20 cellular contexts compared by ENCODE assay signal in the genomic region with DNA sequence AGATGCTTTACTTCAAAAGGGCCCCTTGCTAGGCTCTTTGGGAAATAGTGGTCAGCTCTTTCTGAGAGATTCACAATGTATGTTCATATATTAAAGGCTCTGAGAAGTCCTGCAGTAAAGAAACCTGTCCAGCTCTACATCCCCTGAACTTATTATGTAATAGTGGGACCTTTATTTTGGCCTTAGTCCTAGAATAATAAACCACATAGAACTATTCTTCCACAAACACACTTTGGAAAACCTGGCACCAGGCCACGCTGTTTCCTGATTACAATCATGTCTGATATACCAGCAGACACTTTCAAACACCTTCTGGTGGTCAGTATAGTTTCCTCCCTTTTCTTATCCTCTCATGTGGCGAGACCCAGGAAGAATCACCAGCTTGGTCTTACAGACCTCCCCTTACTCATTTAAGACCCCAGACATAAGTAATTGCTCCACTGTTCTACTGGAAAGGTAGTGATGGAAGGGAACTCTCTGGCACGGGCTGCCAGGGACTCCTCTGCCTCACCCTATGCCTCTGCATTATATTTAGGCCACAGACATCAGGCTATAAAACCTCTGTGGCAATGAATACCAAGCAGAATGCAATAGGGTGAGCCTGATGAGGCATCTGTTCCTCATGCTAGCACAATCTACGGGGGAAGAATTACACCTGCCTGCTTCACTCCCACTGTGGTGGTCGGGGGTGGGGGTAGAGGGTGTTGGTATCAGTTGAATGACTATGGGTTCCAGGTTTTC. TPM values are rescaled to one million over a fixed set of nuclear protein-coding genes. Genes with fewer than 3 reads are reported as not detected.
A peak's percentile ranks its signal among the peaks of the same experiment; 100 is the strongest.
DNase-seq lines count a peak whose midpoint lies in the region; ATAC-seq, FAIRE-seq and TF ChIP-seq lines count a peak whose summit lies in the region.
"Had no signal": no experiment of that assay in that cellular context is flagged by ENCODE, and none has a peak within 500 bp of the region (broad histone marks: within the 10 kb centered on the region; RNA-seq: fewer than 3 reads in every experiment).

No MANE protein-coding gene starts in this region.

- H3K4me1 ChIP-seq in mammary epithelial cell (ENCODE audit: insufficient read depth, low read length) (no peaks in the 10 kb centered on the region), K562 (replicated peaks in 1 of 2; ENCODE audit: control insufficient read depth in 2 of 2, insufficient read depth in 2 of 2, low read length in 2 of 2) (no peaks in the 10 kb centered on the region), kidney (ENCODE audit: control insufficient read depth in 1 of 2, insufficient read depth in 1 of 2, low read depth in 1 of 2, low read length in 2 of 2) (no peaks in the 10 kb centered on the region), urinary bladder (ENCODE audit: insufficient read depth) (no peaks in the 10 kb centered on the region)
- H3K4me1 ChIP-seq: foreskin keratinocyte had no signal

- TF ChIP-seq POLR2A in K562 (conservative IDR thresholded peaks at IDR 0.05), result no peak

- CTCF ChIA-PET in MCF 10A (lab: Yijun Ruan, JAX), result interaction anchor here (1.3 kb wide), 1 partner anchor 194 kb away, joined by 3 read pairs; no protein-coding TSS in a partner anchor
- CTCF ChIA-PET in mammary epithelial cell (lab: Charles Lee; ENCODE audit: low non-redundant PET), result no interaction called here
- CTCF ChIA-PET in K562 (lab: Yijun Ruan, JAX; ENCODE audit: low intra/inter-chr PET ratio), result no interaction called here
- CTCF ChIA-PET in activated naive CD4-positive, alpha-beta T cell treated with anti-CD3 and anti-CD28 coated beads for 36 hours (lab: Charles Lee), result no interaction called here

- H4K20me1 ChIP-seq in mammary epithelial cell (ENCODE audit: insufficient read depth, low read length) (no peaks in the 10 kb centered on the region), K562 (replicated peaks; ENCODE audit: control insufficient read depth, insufficient read depth, low read length) (no peaks in the 10 kb centered on the region)

- H3K9me3 ChIP-seq in mammary epithelial cell (replicated peaks; ENCODE audit: insufficient read depth, low read length) (peaks cover 5% of the 10 kb centered on the region), K562 (replicated peaks; ENCODE audit: control insufficient read depth, insufficient read depth, low read depth, low read length) (no peaks in the 10 kb centered on the region), kidney (ENCODE audit: control insufficient read depth in 1 of 2, low read length in 2 of 2) (no peaks in the 10 kb centered on the region)

- H3K9ac ChIP-seq in mammary epithelial cell (ENCODE audit: insufficient read depth, low read length) (no peak overlapping the region), K562 (ENCODE audit: insufficient read depth in 1 of 2, low read depth in 2 of 2, low read length in 2 of 2) (no peak overlapping the region), kidney (ENCODE audit: low read length in 2 of 2) (no peak overlapping the region)

- no peaks in the 10 kb centered on the region for H3K36me3 ChIP-seq in mammary epithelial cell (ENCODE audit: insufficient read depth, low read length)
- no peaks in the 10 kb centered on the region for H3K36me3 ChIP-seq in K562 (ENCODE audit: control insufficient read depth, insufficient read depth, low read length)
- H3K36me3 ChIP-seq in kidney (ENCODE audit: control insufficient read depth in 1 of 2, insufficient read depth in 2 of 2, low read length in 2 of 2), result no peaks in the 10 kb centered on the region
- H3K36me3 ChIP-seq in urinary bladder (ENCODE audit: insufficient read depth), result no peaks in the 10 kb centered on the region

- ATAC-seq in K562 (no peak), GM21423 (IDR thresholded peaks at IDR 0.05; ENCODE audit: unreplicated experiment) (no peak)
- ATAC-seq: T-cell had no signal

- H3K27me3 ChIP-seq in mammary epithelial cell (ENCODE audit: insufficient read depth, low read length), result no peaks in the 10 kb centered on the region
- H3K27me3 ChIP-seq in K562 (ENCODE audit: control insufficient read depth in 2 of 2, insufficient read depth in 2 of 2, low read length in 2 of 2), result no peaks in the 10 kb centered on the region
- H3K27me3 ChIP-seq: foreskin keratinocyte had no signal

- H3K4me3 ChIP-seq in mammary epithelial cell (replicated peaks in 1 of 3; ENCODE audit: insufficient read depth in 1 of 3, low read depth in 2 of 3, low read length in 3 of 3), result no peak overlapping the region
- no peak overlapping the region for H3K4me3 ChIP-seq in K562
- no peak overlapping the region for H3K4me3 ChIP-seq in kidney (ENCODE audit: low read length in 2 of 2)
- H3K4me3 ChIP-seq in urinary bladder (ENCODE audit: low read depth, low read length), result no peak overlapping the region
- H3K4me3 ChIP-seq: coronary artery had no signal

- dilution Hi-C loops in mammary epithelial cell (cut with HindIII; ENCODE audit: low sequenced_read_pairs), result no loop called here

- WGBS in mammary epithelial cell (ENCODE audit: low coverage, missing lambda C conversion rate), result 32% methylated on average over 5 of the region's 5 CpGs
- WGBS in K562 (ENCODE audit: insufficient coverage, low coverage, missing lambda C conversion rate), result 0% methylated on average over 3 of the region's 5 CpGs
- 82% methylated on average over 5 of the region's 5 CpGs for WGBS in urinary bladder

- no peaks in the 10 kb centered on the region for H3K36me3 Mint-ChIP-seq in MCF 10A (ENCODE audit: insufficient read depth, unreplicated experiment)
- H3K36me3 Mint-ChIP-seq in activated naive CD4-positive, alpha-beta T cell treated with anti-CD3 and anti-CD28 coated beads for 36 hours (ENCODE audit: low read depth), result no peaks in the 10 kb centered on the region
- H3K36me3 Mint-ChIP-seq: activated CD4-positive, alpha-beta memory T cell treated with anti-CD3 and anti-CD28 coated beads for 36 hours; T-cell had no signal

- TF ChIP-seq RAD21 in K562 (CRISPR knock-in tag; conservative IDR thresholded peaks at IDR 0.05 in 1 of 2, IDR thresholded peaks at IDR 0.05 in 1 of 2), result no peak

- TF ChIP-seq EP300 in K562 (IDR thresholded peaks at IDR 0.05; ENCODE audit: low read length), result no peak

- TF ChIP-seq CTCF in MCF 10A (IDR thresholded peaks at IDR 0.05; ENCODE audit: unreplicated experiment) (no peak), mammary epithelial cell (conservative IDR thresholded peaks at IDR 0.05 in 1 of 2, IDR thresholded peaks at IDR 0.05 in 1 of 2; ENCODE audit: extremely low read depth in 1 of 2, insufficient read depth in 1 of 2, low read depth in 1 of 2, low read length in 2 of 2) (no peak), K562 (IDR thresholded peaks at IDR 0.05 in 2 of 3, conservative IDR thresholded peaks at IDR 0.05 in 1 of 3; ENCODE audit: insufficient read depth in 2 of 3, low read depth in 1 of 3, low read length in 3 of 3) (no peak), kidney (IDR thresholded peaks at IDR 0.05; ENCODE audit: borderline replicate concordance, extremely low read depth, insufficient read depth) (no peak), GM13976 (IDR thresholded peaks at IDR 0.05; ENCODE audit: borderline replicate concordance, control extremely low read depth, extremely low read depth, insufficient read depth, missing control alignments) (no peak)

- H2AFZ ChIP-seq in mammary epithelial cell (ENCODE audit: low read depth, low read length) (no peak overlapping the region), K562 (ENCODE audit: low read depth, low read length) (no peak overlapping the region)

- no TSS peak for BruUV-seq in MCF 10A (replicated peaks; lab: Mats Ljungman, UMichigan)
- no TSS peak for BruUV-seq in mammary epithelial cell (replicated peaks; lab: Mats Ljungman, UMichigan)
- BruUV-seq in K562 (replicated peaks; lab: Mats Ljungman, UMichigan), result no TSS peak

- no peaks in the 10 kb centered on the region for H3K9me1 ChIP-seq in K562 (ENCODE audit: control insufficient read depth, insufficient read depth, low read length)

- FAIRE-seq in K562 (lab: Jason Lieb, UNC) (no peak), kidney (lab: Jason Lieb, UNC) (no peak)
- FAIRE-seq: H54 had no signal

- H3K27me3 Mint-ChIP-seq in MCF 10A (ENCODE audit: insufficient read depth, unreplicated experiment), result no peaks in the 10 kb centered on the region
- no peaks in the 10 kb centered on the region for H3K27me3 Mint-ChIP-seq in activated naive CD4-positive, alpha-beta T cell treated with anti-CD3 and anti-CD28 coated beads for 36 hours (ENCODE audit: low read depth)
- H3K27me3 Mint-ChIP-seq: activated CD4-positive, alpha-beta memory T cell treated with anti-CD3 and anti-CD28 coated beads for 36 hours had no signal

- H3K4me2 ChIP-seq in mammary epithelial cell (ENCODE audit: insufficient read depth, low read depth, low read length) (no peak overlapping the region), K562 (ENCODE audit: insufficient read depth, low read length) (no peak overlapping the region)

- H3K27ac ChIP-seq in mammary epithelial cell (ENCODE audit: insufficient read depth, low read depth, low read length) (no peak overlapping the region), K562 (ENCODE audit: extremely low read depth, low read depth, low read length) (no peak overlapping the region), kidney (ENCODE audit: low read depth in 2 of 2, low read length in 2 of 2) (no peak overlapping the region), urinary bladder (ENCODE audit: low read depth) (peak overlapping the region; percentile 18)

- DNase-seq in MCF 10A (ENCODE audit: unreplicated experiment), result peak; percentile 92
- DNase-seq in mammary epithelial cell, result no peak
- no peak for DNase-seq in K562 (ENCODE audit: extremely low read depth in 1 of 4, low spot score in 3 of 4)
- DNase-seq in kidney, result peak; percentile 83
- no peak for DNase-seq in activated naive CD4-positive, alpha-beta T cell treated with anti-CD3 and anti-CD28 coated beads for 36 hours
- DNase-seq in GM13976 (ENCODE audit: low spot score), result no peak
- DNase-seq: activated CD4-positive, alpha-beta memory T cell treated with anti-CD3 and anti-CD28 coated beads for 36 hours; activated naive CD4-positive, alpha-beta T cell treated with Interleukin-2 at 50 U/mL for 16 hours; DND-41; foreskin keratinocyte; kidney glomerular epithelial cell; NCI-H146; T-cell; trophoblast cell had no signal

- H3K79me2 ChIP-seq in mammary epithelial cell (ENCODE audit: insufficient read depth, low read length), result no peaks in the 10 kb centered on the region
- no peaks in the 10 kb centered on the region for H3K79me2 ChIP-seq in K562 (ENCODE audit: control insufficient read depth, insufficient read depth, low read length)

- POLR2A ChIA-PET in MCF 10A (lab: Yijun Ruan, JAX) (interaction anchor here (0.6 to 1.9 kb wide), 3 partner anchors 14 to 194 kb away, joined by 4 to 5 read pairs (median 4); no protein-coding TSS in a partner anchor), K562 (lab: Yijun Ruan, JAX) (interaction anchor here (0.8 kb wide), 1 partner anchor 15 kb away, joined by 3 read pairs; no protein-coding TSS in a partner anchor)

- intact Hi-C loops in MCF 10A (cut with micrococcal nuclease) (loop anchor here (5.0 kb wide), 1 partner anchor 171 kb away; no protein-coding TSS in a partner anchor), mammary epithelial cell (cut with micrococcal nuclease) (no loop called here), K562 (cut with micrococcal nuclease) (no loop called here), kidney (cut with DNase I) (no loop called here)
- intact Hi-C loops in activated naive CD4-positive, alpha-beta T cell treated with anti-CD3 and anti-CD28 coated beads for 36 hours (cut with micrococcal nuclease), result no loop called here

- H3K9me3 Mint-ChIP-seq in MCF 10A (ENCODE audit: unreplicated experiment), result peaks cover 7% of the 10 kb centered on the region
- no peaks in the 10 kb centered on the region for H3K9me3 Mint-ChIP-seq in activated naive CD4-positive, alpha-beta T cell treated with anti-CD3 and anti-CD28 coated beads for 36 hours
- H3K9me3 Mint-ChIP-seq: activated CD4-positive, alpha-beta memory T cell treated with anti-CD3 and anti-CD28 coated beads for 36 hours; T-cell had no signal

- in situ Hi-C loops in mammary epithelial cell (cut with MboI; ENCODE audit: low sequenced_read_pairs in 2 of 2) (no loop called here), K562 (cut with MboI) (no loop called here), GM13976 (cut with MboI; ENCODE audit: low sequenced_read_pairs, unreplicated experiment) (no loop called here)

- peak overlapping the region; percentile 85 for H3K27ac Mint-ChIP-seq in MCF 10A (ENCODE audit: low read depth, unreplicated experiment)
- no peak overlapping the region for H3K27ac Mint-ChIP-seq in activated naive CD4-positive, alpha-beta T cell treated with anti-CD3 and anti-CD28 coated beads for 36 hours
- H3K27ac Mint-ChIP-seq: activated CD4-positive, alpha-beta memory T cell treated with anti-CD3 and anti-CD28 coated beads for 36 hours; T-cell had no signal

- peaks cover 14% of the 10 kb centered on the region for H3K4me1 Mint-ChIP-seq in MCF 10A (ENCODE audit: insufficient read depth, unreplicated experiment)
- no peaks in the 10 kb centered on the region for H3K4me1 Mint-ChIP-seq in activated naive CD4-positive, alpha-beta T cell treated with anti-CD3 and anti-CD28 coated beads for 36 hours (ENCODE audit: low read depth)
- H3K4me1 Mint-ChIP-seq: T-cell had no signal

- H3K4me3 Mint-ChIP-seq in MCF 10A (ENCODE audit: unreplicated experiment), result peak overlapping the region; percentile 6
- no peak overlapping the region for H3K4me3 Mint-ChIP-seq in activated naive CD4-positive, alpha-beta T cell treated with anti-CD3 and anti-CD28 coated beads for 36 hours
- H3K4me3 Mint-ChIP-seq: activated CD4-positive, alpha-beta memory T cell treated with anti-CD3 and anti-CD28 coated beads for 36 hours; T-cell had no signal

RNA-seq across cellular contexts. Expression of gene PPEF1, which starts 5.7 kb away (rescaled TPM):
- total RNA-seq in MCF 10A (2022), result 0.32 and 1.0 TPM in 2 replicates
- not detected for total RNA-seq in mammary epithelial cell
- polyA plus RNA-seq in mammary epithelial cell, result not detected
- not detected for polyA minus RNA-seq in mammary epithelial cell
- total RNA-seq in K562 (2011; cell fraction: chromatin; rRNA removed; ENCODE audit: low replicate concordance), result not detected in 2 replicates
- total RNA-seq in K562 (2011; cell fraction: nucleolus; rRNA removed), result not detected in 2 replicates
- not detected in 2 replicates for total RNA-seq in K562 (2011; cell fraction: nucleoplasm; rRNA removed)
- total RNA-seq in K562 (2014; rRNA removed), result not detected in 2 replicates
- not detected in 2 replicates for total RNA-seq in K562 (2014; rRNA removed; fragmentation: Illumina TruSeq; extraction: Trizol)
- total RNA-seq in K562 (2015; rRNA removed; fragmentation: Illumina TruSeq; extraction: Trizol), result not detected in 2 replicates
- total RNA-seq in K562 (2021), result not detected in 2 replicates
- not detected in 2 replicates for polyA plus RNA-seq in K562 (2011; rRNA removed)
- not detected in 2 replicates for polyA plus RNA-seq in K562 (2011; cell fraction: cytosol; rRNA removed)
- polyA plus RNA-seq in K562 (2011; cell fraction: nucleus; rRNA removed), result not detected in 2 replicates
- not detected in 2 replicates for polyA plus RNA-seq in K562 (2012)
- not detected in 2 replicates for polyA plus RNA-seq in K562 (2014; fragmentation: Illumina TruSeq; extraction: Trizol)
- polyA plus RNA-seq in K562 (2014; fragmentation: Nextera tagmentation; extraction: Ambion mirVana), result not detected
- not detected in 2 replicates for polyA plus RNA-seq in K562 (2014; rRNA removed)
- polyA minus RNA-seq in K562 (2011; rRNA and poly(A)+ RNA removed), result not detected in 2 replicates
- not detected in 2 replicates for polyA minus RNA-seq in K562 (2011; cell fraction: cytosol; rRNA and poly(A)+ RNA removed)
- not detected in 2 replicates for polyA minus RNA-seq in K562 (2011; cell fraction: nucleus; rRNA and poly(A)+ RNA removed)
- 0.63 TPM for total RNA-seq in kidney
- polyA plus RNA-seq in kidney (ENCODE audit: insufficient read depth, low read depth, low replicate concordance), result 0.92 TPM
- 0.95 TPM for total RNA-seq in urinary bladder
- polyA plus RNA-seq in urinary bladder, result 0.15 TPM
- total RNA-seq in activated naive CD4-positive, alpha-beta T cell treated with anti-CD3 and anti-CD28 coated beads for 36 hours, result under 1 TPM; 0.30 to 0.60 TPM
- total RNA-seq: foreskin keratinocyte had no signal
- polyA plus RNA-seq: AG04450, foreskin keratinocyte had no signal

RNA-seq across cellular contexts. Expression of gene RS1, which starts 29.9 kb away (rescaled TPM):
- not detected in 2 replicates for total RNA-seq in MCF 10A (2022)
- not detected for total RNA-seq in mammary epithelial cell
- polyA plus RNA-seq in mammary epithelial cell, result not detected
- polyA minus RNA-seq in mammary epithelial cell, result not detected
- not detected in 2 replicates for total RNA-seq in K562 (2011; cell fraction: chromatin; rRNA removed; ENCODE audit: low replicate concordance)
- total RNA-seq in K562 (2011; cell fraction: nucleolus; rRNA removed), result not detected in 2 replicates
- not detected in 2 replicates for total RNA-seq in K562 (2011; cell fraction: nucleoplasm; rRNA removed)
- not detected in 2 replicates for total RNA-seq in K562 (2014; rRNA removed)
- total RNA-seq in K562 (2014; rRNA removed; fragmentation: Illumina TruSeq; extraction: Trizol), result not detected in 2 replicates
- total RNA-seq in K562 (2015; rRNA removed; fragmentation: Illumina TruSeq; extraction: Trizol), result not detected in 2 replicates
- not detected in 2 replicates for total RNA-seq in K562 (2021)
- not detected in 2 replicates for polyA plus RNA-seq in K562 (2011; rRNA removed)
- not detected in 2 replicates for polyA plus RNA-seq in K562 (2011; cell fraction: cytosol; rRNA removed)
- not detected in 2 replicates for polyA plus RNA-seq in K562 (2011; cell fraction: nucleus; rRNA removed)
- polyA plus RNA-seq in K562 (2012), result not detected in 2 replicates
- not detected in 2 replicates for polyA plus RNA-seq in K562 (2014; fragmentation: Illumina TruSeq; extraction: Trizol)
- polyA plus RNA-seq in K562 (2014; fragmentation: Nextera tagmentation; extraction: Ambion mirVana), result not detected
- not detected in 2 replicates for polyA plus RNA-seq in K562 (2014; rRNA removed)
- polyA minus RNA-seq in K562 (2011; rRNA and poly(A)+ RNA removed), result not detected in 2 replicates
- polyA minus RNA-seq in K562 (2011; cell fraction: cytosol; rRNA and poly(A)+ RNA removed), result not detected in 2 replicates
- polyA minus RNA-seq in K562 (2011; cell fraction: nucleus; rRNA and poly(A)+ RNA removed), result not detected in 2 replicates
- total RNA-seq in kidney, result 0.44 TPM
- polyA plus RNA-seq in kidney (ENCODE audit: insufficient read depth, low read depth, low replicate concordance), result not detected
- total RNA-seq in urinary bladder, result not detected
- polyA plus RNA-seq in urinary bladder, result not detected
- total RNA-seq in activated naive CD4-positive, alpha-beta T cell treated with anti-CD3 and anti-CD28 coated beads for 36 hours, result not detected
- total RNA-seq: activated CD4-positive, alpha-beta memory T cell treated with anti-CD3 and anti-CD28 coated beads for 36 hours; foreskin keratinocyte; T-cell had no signal
- polyA plus RNA-seq: AG04450, foreskin keratinocyte, neural cell had no signal

Comparison
In these comparisons a context has a peak if more than half of its experiments do, and no peak if none do; other contexts are left out.
1. DNase-seq: peak in MCF 10A (single experiment) and kidney (single experiment); none in mammary epithelial cell (single experiment), K562 (0 of 4), activated naive CD4-positive, alpha-beta T cell treated with anti-CD3 and anti-CD28 coated beads for 36 hours (single experiment) and GM13976 (single experiment).